ENCODE assay signal across 8 cellular contexts in the genomic region with DNA sequence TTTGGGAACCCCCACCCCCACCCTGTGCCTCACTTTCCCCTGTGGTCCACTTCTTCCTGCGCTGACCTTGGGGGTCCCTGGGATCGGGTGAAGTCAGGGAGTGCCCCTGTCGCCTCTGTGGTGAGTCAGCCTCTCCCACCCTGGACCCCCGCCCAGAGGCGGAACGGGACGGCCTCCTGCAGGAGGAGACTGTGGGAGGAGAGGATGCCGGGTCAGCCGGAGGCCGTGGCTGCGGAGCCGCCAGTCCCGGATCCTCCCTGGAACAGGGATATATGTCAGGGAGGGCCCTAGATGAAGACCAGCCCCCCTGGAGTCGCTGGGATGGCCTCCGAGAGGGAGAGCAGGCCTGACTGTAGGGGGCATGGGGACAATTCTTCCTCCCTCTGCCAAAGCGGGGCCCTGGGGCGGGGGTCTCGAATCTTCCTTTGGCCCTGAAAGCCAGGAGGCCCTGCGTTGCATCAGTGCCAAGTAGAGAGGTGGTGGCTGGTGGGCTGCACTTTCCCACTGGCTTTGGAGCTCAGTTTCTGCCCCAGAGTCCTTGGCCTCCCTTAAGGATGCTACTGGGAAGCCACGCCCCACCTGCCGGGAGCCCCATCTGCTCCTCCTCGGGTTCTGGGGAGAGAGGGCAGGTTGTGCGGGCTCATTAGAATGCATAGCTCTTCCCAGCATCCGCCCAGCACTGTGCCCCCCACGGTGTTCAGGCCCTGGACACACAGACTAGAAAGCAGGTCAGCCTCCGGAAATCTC. TPM values are rescaled to one million over a fixed set of nuclear protein-coding genes. Genes with fewer than 3 reads are reported as not detected.
DNase-seq lines count a peak whose midpoint lies in the region; ATAC-seq and TF ChIP-seq lines count a peak whose summit lies in the region.

No MANE protein-coding gene starts in this region.

- peak overlapping the region; percentile 96 for H3K4me3 ChIP-seq in H7 (ENCODE audit: insufficient read depth, low read depth, low read length)
- no peak overlapping the region for H3K4me3 ChIP-seq in CD4-positive, alpha-beta memory T cell (ENCODE audit: low read length in 2 of 2)

- no peaks in the 10 kb centered on the region for H3K9me3 ChIP-seq in T-helper 17 cell (ENCODE audit: control insufficient read depth, low read length, poor library complexity, severe bottlenecking)
- no peaks in the 10 kb centered on the region for H3K9me3 ChIP-seq in CD4-positive, alpha-beta memory T cell (ENCODE audit: control insufficient read depth in 1 of 2, low read length in 2 of 2)

- CTCF ChIA-PET in CD4-positive, alpha-beta memory T cell (lab: Charles Lee; ENCODE audit: partially characterized antibody) = no interaction called here

- no peak overlapping the region for H3K27ac Mint-ChIP-seq in T-helper 17 cell
- peak overlapping the region; percentile 97 for H3K27ac Mint-ChIP-seq in progenitor cell of endocrine pancreas
- no peak overlapping the region for H3K27ac Mint-ChIP-seq in CD4-positive, alpha-beta memory T cell

- H3K27me3 Mint-ChIP-seq in T-helper 17 cell = peaks cover 66% of the 10 kb centered on the region
- H3K27me3 Mint-ChIP-seq in progenitor cell of endocrine pancreas = peaks cover 51% of the 10 kb centered on the region
- H3K27me3 Mint-ChIP-seq in CD4-positive, alpha-beta memory T cell = peaks cover 33 to 44% of the 10 kb centered on the region in 2 donors

- H3K36me3 ChIP-seq in H7 (replicated peaks; ENCODE audit: control insufficient read depth, insufficient read depth, low read length) = no peaks in the 10 kb centered on the region; the same call in 1 of the 2 replicates
- no peaks in the 10 kb centered on the region for H3K36me3 ChIP-seq in CD4-positive, alpha-beta memory T cell (ENCODE audit: insufficient read depth, low read length)

- ATAC-seq in T-helper 17 cell = no peak
- peak; percentile 73 for ATAC-seq in Right ventricle myocardium superior (ENCODE audit: poor library complexity)
- no peak for ATAC-seq in activated CD4-positive, CD25-positive, alpha-beta regulatory T cell treated with anti-CD3 and anti-CD28 coated beads, Interleukin-2, amount 50 U/mL, for 24 hours
- no peak for ATAC-seq in HG03460 (IDR thresholded peaks at IDR 0.05; ENCODE audit: unreplicated experiment)

- TF ChIP-seq CTCF in progenitor cell of endocrine pancreas (IDR thresholded peaks at IDR 0.05; ENCODE audit: unreplicated experiment) = no peak

- intact Hi-C loops in Right ventricle myocardium superior (cut with DNase I) = no loop called here
- intact Hi-C loops in CD4-positive, alpha-beta memory T cell (cut with micrococcal nuclease) = no loop called here

- H3K9me3 Mint-ChIP-seq in progenitor cell of endocrine pancreas (ENCODE audit: low read depth) = no peaks in the 10 kb centered on the region
- peaks cover 0 to 3% (median 0%) of the 10 kb centered on the region in 8 donors for H3K9me3 Mint-ChIP-seq in CD4-positive, alpha-beta memory T cell

- no peaks in the 10 kb centered on the region; the same call in 1 of the 2 replicates for H3K27me3 ChIP-seq in H7 (ENCODE audit: control insufficient read depth, insufficient read depth, low read length)
- H3K27me3 ChIP-seq in CD4-positive, alpha-beta memory T cell (ENCODE audit: insufficient read depth, low read length) = peaks cover 13% of the 10 kb centered on the region

- H3K27ac ChIP-seq in CD4-positive, alpha-beta memory T cell (ENCODE audit: low read depth, low read length) = no peak overlapping the region

- POLR2A ChIA-PET in CD4-positive, alpha-beta memory T cell (lab: Charles Lee; ENCODE audit: partially characterized antibody) = no interaction called here

- H3K4me1 Mint-ChIP-seq in T-helper 17 cell = peaks cover 11% of the 10 kb centered on the region
- peaks cover 23% of the 10 kb centered on the region for H3K4me1 Mint-ChIP-seq in progenitor cell of endocrine pancreas (ENCODE audit: low read depth)
- H3K4me1 Mint-ChIP-seq in CD4-positive, alpha-beta memory T cell = peaks cover 0 to 7% (median 1%) of the 10 kb centered on the region in 4 donors

- DNase-seq in H7 (peak; percentile 91), T-helper 17 cell (no peak), Right ventricle myocardium superior (peak; percentile 77), progenitor cell of endocrine pancreas (ENCODE audit: low spot score, unreplicated experiment) (peak; percentile 24), KG1 (lab: John Stamatoyannopoulos, UW) (no peak)
- no peak for DNase-seq in CD4-positive, alpha-beta memory T cell

- H3K36me3 Mint-ChIP-seq in T-helper 17 cell (ENCODE audit: low read depth) (peaks cover 11% of the 10 kb centered on the region), progenitor cell of endocrine pancreas (ENCODE audit: insufficient read depth) (peaks cover 7% of the 10 kb centered on the region)
- H3K36me3 Mint-ChIP-seq in CD4-positive, alpha-beta memory T cell = no peaks in the 10 kb centered on the region

- H3K4me1 ChIP-seq in CD4-positive, alpha-beta memory T cell (ENCODE audit: insufficient read depth, low read length) = no peaks in the 10 kb centered on the region

- H3K4me3 Mint-ChIP-seq in T-helper 17 cell (peak overlapping the region; percentile 77), progenitor cell of endocrine pancreas (ENCODE audit: low read depth) (peak overlapping the region; percentile 85)
- peak overlapping the region in 3 of 8 donors; percentile 9 to 26 (median 13) for H3K4me3 Mint-ChIP-seq in CD4-positive, alpha-beta memory T cell

RNA-seq across cellular contexts. Expression of gene ARHGEF10L, which starts 0.9 kb away (rescaled TPM):
- 54.8 and 76.9 TPM in 2 replicates for total RNA-seq in H7 (2014; rRNA removed; shearing (Covaris generic))
- under 1 TPM in 1 of 2 donors, not detected in 1; 0.35 TPM for total RNA-seq in T-helper 17 cell
- total RNA-seq in Right ventricle myocardium superior = 55.6 TPM
- 28.0 and 31.3 TPM in 2 replicates for total RNA-seq in progenitor cell of endocrine pancreas
- under 1 TPM; 0.47 to 0.78 TPM for total RNA-seq in CD4-positive, alpha-beta memory T cell
- polyA plus RNA-seq in CD4-positive, alpha-beta memory T cell = not detected

Comparison
In these comparisons a context has a peak if more than half of its experiments do, and no peak if none do; other contexts are left out.
1. DNase-seq: peak in H7 (single experiment), Right ventricle myocardium superior (single experiment) and progenitor cell of endocrine pancreas (single experiment); none in T-helper 17 cell (0 of 3), CD4-positive, alpha-beta memory T cell (0 of 5) and KG1 (single experiment).
2. RNA of gene ARHGEF10L, which starts 0.9 kb away (total RNA-seq): 55.6 TPM in Right ventricle myocardium superior (single experiment), 54.8 to 76.9 TPM in H7 and 28.0 to 31.3 TPM in progenitor cell of endocrine pancreas; 0.47 to 0.78 TPM in CD4-positive, alpha-beta memory T cell and 0.35 TPM in T-helper 17 cell; every median in the first group is over 10 times any median in the second.